In genomic region chr17:28951428-28951990, GRCh38 we compare ENCODE assay signal across 8 cellular contexts. TPM values are rescaled to one million over a fixed set of nuclear protein-coding genes. Genes with fewer than 3 reads are reported as not detected.
DNase-seq lines count a peak whose midpoint lies in the region; ATAC-seq and TF ChIP-seq lines count a peak whose summit lies in the region.

TSS of gene PHF12 (minus strand) at chr17:28951518. CDS start at chr17:28950960, 558 bp downstream.

- in situ Hi-C loops in ACHN (cut with HindIII; ENCODE audit: low pct_ligation_motif_present, low pct_unique_long_range_greater_than_20kb, low sequenced_read_pairs) = no loop called here

- no peak for TF ChIP-seq CTCF in WTC11 (IDR thresholded peaks at IDR 0.05)
- no peak for TF ChIP-seq CTCF in cardiac fibroblast (IDR thresholded peaks at IDR 0.05; ENCODE audit: low read depth, low read length)

- H3K27ac Mint-ChIP-seq in WTC11 (peak within 1 kb of the TSS; percentile 89), immature natural killer cell (peak within 1 kb of the TSS; percentile 88 to 98 (median 96))

- H3K4me3 Mint-ChIP-seq in WTC11 (peak within 1 kb of the TSS; percentile 92), immature natural killer cell (peak within 1 kb of the TSS; percentile 92 to 97 (median 93))

- CTCF ChIA-PET in WTC11 (lab: Charles Lee) = interaction anchor here (0.6 to 15.6 kb wide), 30 partner anchors 12 to 666 kb away, joined by 3 to 762 read pairs (median 4); partner anchors contain the start of genes FLOT2, MYO18A, NEK8 and PROCA1

- H3K4me3 ChIP-seq in cardiac fibroblast (replicated peaks in 1 of 2; ENCODE audit: low read depth in 2 of 2, low read length in 2 of 2) = peak within 1 kb of the TSS; percentile 85 to 95

- POLR2A ChIA-PET in WTC11 (lab: Charles Lee) = interaction anchor here (0.6 to 3.2 kb wide), 14 partner anchors 11 to 381 kb away, joined by 3 to 17 read pairs (median 4); partner anchors contain the start of genes FAM222B, PIGS, PROCA1 and RPL23A

- DNase-seq in ACHN = peak; percentile 100
- peak; percentile 98 for DNase-seq in NCI-H226
- peak; percentile 99 for DNase-seq in WTC11 (ENCODE audit: low spot score)
- DNase-seq in cardiac fibroblast (ENCODE audit: low read depth in 2 of 2) = peak; percentile 100
- peak; percentile 99 to 100 (median 100) for DNase-seq in immature natural killer cell
- peak; percentile 100 for DNase-seq in smooth muscle cell of the brain vasculature (ENCODE audit: low read depth, low spot score)

- H3K4me1 Mint-ChIP-seq in WTC11 (peaks cover 26% of the 10 kb centered on the region), immature natural killer cell (peaks cover 23 to 25% of the 10 kb centered on the region in 2 donors)

- ATAC-seq in GM18909 (IDR thresholded peaks at IDR 0.05; ENCODE audit: poor library complexity, unreplicated experiment) (peak; percentile 63), HG03175 (IDR thresholded peaks at IDR 0.05; ENCODE audit: unreplicated experiment) (peak; percentile 66), WTC11 (peak; percentile 71)

- H3K9me3 Mint-ChIP-seq in WTC11 (no peaks in the 10 kb centered on the region), immature natural killer cell (no peaks in the 10 kb centered on the region)

- H3K36me3 Mint-ChIP-seq in WTC11 (peaks cover 9% of the 10 kb centered on the region), immature natural killer cell (no peaks in the 10 kb centered on the region)

- H3K27me3 Mint-ChIP-seq in WTC11 (ENCODE audit: low read depth) = no peaks in the 10 kb centered on the region
- H3K27me3 Mint-ChIP-seq in immature natural killer cell (ENCODE audit: low read depth in 3 of 3) = peaks cover 10 to 15% (median 10%) of the 10 kb centered on the region in 3 donors

TF ChIP-seq in WTC11, 78 proteins besides CTCF, POLR2A, EP300 and RAD21:
- TF ChIP-seq NR1H2 (CRISPR knock-in tag; IDR thresholded peaks at IDR 0.05) = no peak
- TF ChIP-seq CREB1 (CRISPR knock-in tag; IDR thresholded peaks at IDR 0.05) = no peak
- peak; percentile 82 for TF ChIP-seq E2F5 (CRISPR knock-in tag; IDR thresholded peaks at IDR 0.05)
- TF ChIP-seq NFATC4 (CRISPR knock-in tag; IDR thresholded peaks at IDR 0.05) = no peak
- no peak for TF ChIP-seq ESRRA (CRISPR knock-in tag; IDR thresholded peaks at IDR 0.05; ENCODE audit: borderline replicate concordance)
- no peak for TF ChIP-seq ZNF671 (CRISPR knock-in tag; IDR thresholded peaks at IDR 0.05)
- TF ChIP-seq SP1 (CRISPR knock-in tag; conservative IDR thresholded peaks at IDR 0.05) = peak; percentile 30; the same call in 1 of the 2 replicates
- 0 out of 2 replicates have a peak, but pooled peaks have one; percentile 30 for TF ChIP-seq CREM (CRISPR knock-in tag; IDR thresholded peaks at IDR 0.05)
- no peak for TF ChIP-seq FOXP1 (CRISPR knock-in tag; IDR thresholded peaks at IDR 0.05; ENCODE audit: borderline replicate concordance)
- no peak for TF ChIP-seq ZBTB21 (CRISPR knock-in tag; IDR thresholded peaks at IDR 0.05; ENCODE audit: borderline replicate concordance)
- TF ChIP-seq FOXP4 (CRISPR knock-in tag; IDR thresholded peaks at IDR 0.05) = no peak

RNA-seq across cellular contexts. Expression of gene PHF12, which starts in this region (rescaled TPM):
- 57.7 to 69.8 TPM (median 61.3 TPM) in 3 replicates for total RNA-seq in WTC11 (2021)
- 10 to 100 TPM in 1 of 3 donors, 1 to 10 TPM in 2; 1.2 to 15.3 (median 3.9) TPM for polyA plus RNA-seq in immature natural killer cell

Comparison
In these comparisons a context has a peak if more than half of its experiments do, and no peak if none do; other contexts are left out.
1. Peak in every context shown above with its lines: DNase-seq, ATAC-seq and H3K4me3 ChIP-seq.